ENCODE assay signal across 8 cellular contexts in the genomic region with DNA sequence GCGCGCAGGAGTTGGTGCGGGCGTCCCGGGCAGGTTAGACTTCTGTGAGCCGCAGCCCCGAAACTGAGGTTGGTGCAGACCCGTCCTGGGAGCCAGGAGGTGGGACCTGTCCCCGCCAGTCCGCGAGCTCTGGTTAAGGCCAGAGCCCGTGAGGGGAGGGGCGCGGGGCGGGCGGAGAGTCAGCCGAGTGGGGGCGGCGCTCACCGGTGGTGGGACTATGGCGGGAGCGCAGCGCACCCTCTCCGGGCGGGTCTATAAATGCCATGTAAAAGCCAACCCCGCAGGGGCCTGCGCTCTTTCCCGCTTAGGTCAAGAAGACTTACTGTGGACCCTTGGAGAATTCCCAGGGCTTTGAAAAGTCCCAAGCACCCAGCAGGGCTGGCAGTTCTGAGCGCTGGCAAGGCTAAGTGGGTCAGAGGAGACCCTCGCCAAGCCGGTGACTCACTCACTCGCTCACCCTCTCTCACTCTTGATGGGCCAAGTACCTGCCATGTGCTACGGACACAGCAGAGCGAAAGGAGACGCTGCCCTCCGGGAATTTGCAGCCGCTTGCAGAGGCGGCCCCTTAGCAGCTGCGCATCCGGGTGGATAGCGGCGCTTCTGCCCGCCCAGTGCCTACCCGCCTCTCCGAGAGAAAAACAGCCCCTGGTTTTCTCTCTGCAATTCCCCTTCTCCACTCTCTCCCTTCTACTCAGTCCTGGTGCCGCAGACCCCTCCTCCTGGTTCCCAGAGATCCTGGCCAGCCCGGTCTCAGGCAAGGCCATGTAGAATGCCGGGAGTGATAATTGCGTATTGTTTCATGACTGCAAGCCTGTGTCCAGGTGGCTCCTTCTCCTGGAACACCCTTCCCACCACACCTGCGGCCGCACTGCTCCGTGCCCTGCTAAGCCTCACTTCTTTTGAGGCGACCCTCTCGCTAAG. TPM values are rescaled to one million over a fixed set of nuclear protein-coding genes. Genes with fewer than 3 reads are reported as not detected.
A peak's percentile ranks its signal among the peaks of the same experiment; 100 is the strongest.
DNase-seq lines count a peak whose midpoint lies in the region; ATAC-seq and TF ChIP-seq lines count a peak whose summit lies in the region.

A gene (minus strand): TSS at position 110 of the 921 bp plus-strand sequence. CDS start 19,607 bp downstream, outside the sequence.

- no peaks in the 10 kb centered on the region for H3K36me3 ChIP-seq in Peyer's patch

- no peaks in the 10 kb centered on the region for H3K9me3 Mint-ChIP-seq in stimulated activated effector memory CD8-positive, alpha-beta T cell treated with anti-CD3 and anti-CD28 coated beads, Interleukin-12 subunit alpha, Interleukin-12 subunit beta, amount 100 ng/mL, for 72 hours

- H3K4me3 ChIP-seq in Peyer's patch, result peak within 1 kb of the TSS; percentile 2 to 48 (median 38)

- peaks cover 10% of the 10 kb centered on the region for H3K4me1 Mint-ChIP-seq in stimulated activated effector memory CD8-positive, alpha-beta T cell treated with anti-CD3 and anti-CD28 coated beads, Interleukin-12 subunit alpha, Interleukin-12 subunit beta, amount 100 ng/mL, for 72 hours

- TF ChIP-seq CTCF in Peyer's patch (IDR thresholded peaks at IDR 0.05), result no peak

- TF ChIP-seq POLR2A in Peyer's patch (IDR thresholded peaks at IDR 0.05), result no peak

- H3K4me1 ChIP-seq in Peyer's patch, result peaks cover 0 to 8% (median 0%) of the 10 kb centered on the region in 4 donors

- no peak within 1 kb of the TSS for H3K27ac Mint-ChIP-seq in stimulated activated effector memory CD8-positive, alpha-beta T cell treated with anti-CD3 and anti-CD28 coated beads, Interleukin-12 subunit alpha, Interleukin-12 subunit beta, amount 100 ng/mL, for 72 hours

- H3K27me3 ChIP-seq in Peyer's patch, result no peaks in the 10 kb centered on the region

- no peak for ATAC-seq in HG02610 (IDR thresholded peaks at IDR 0.05; ENCODE audit: unreplicated experiment)
- no peak for ATAC-seq in HG03025 (IDR thresholded peaks at IDR 0.05; ENCODE audit: low FRiP score, unreplicated experiment)
- no peak for ATAC-seq in stimulated activated effector memory CD8-positive, alpha-beta T cell treated with anti-CD3 and anti-CD28 coated beads, Interleukin-12 subunit alpha, Interleukin-12 subunit beta, amount 100 ng/mL, for 72 hours

- H3K9me3 ChIP-seq in Peyer's patch, result no peaks in the 10 kb centered on the region

- peak within 1 kb of the TSS in 2 of 4 donors; percentile 65 to 66 for H3K27ac ChIP-seq in Peyer's patch

- H3K4me3 Mint-ChIP-seq in stimulated activated effector memory CD8-positive, alpha-beta T cell treated with anti-CD3 and anti-CD28 coated beads, Interleukin-12 subunit alpha, Interleukin-12 subunit beta, amount 100 ng/mL, for 72 hours, result no peak within 1 kb of the TSS

- H3K36me3 Mint-ChIP-seq in stimulated activated effector memory CD8-positive, alpha-beta T cell treated with anti-CD3 and anti-CD28 coated beads, Interleukin-12 subunit alpha, Interleukin-12 subunit beta, amount 100 ng/mL, for 72 hours, result no peaks in the 10 kb centered on the region

- DNase-seq in ELR (ENCODE audit: low read depth), result peak; percentile 50
- peak; percentile 22 to 65 (median 60) for DNase-seq in Peyer's patch
- peak; percentile 39 for DNase-seq in glomerular visceral epithelial cell (ENCODE audit: extremely low spot score)
- peak in 51 of 56 donors; percentile 20 to 94 (median 74) for DNase-seq in nucleus accumbens (lab: John Stamatoyannopoulos, UW)
- DNase-seq in stimulated activated CD4-positive, alpha-beta T cell treated with anti-CD3 and anti-CD28 coated beads, Interleukin-4, amount 100 ng/mL, for 24 hours, result no peak
- no peak for DNase-seq in stimulated activated effector memory CD8-positive, alpha-beta T cell treated with anti-CD3 and anti-CD28 coated beads, Interleukin-12 subunit alpha, Interleukin-12 subunit beta, amount 100 ng/mL, for 72 hours (ENCODE audit: low spot score in 2 of 2)

RNA-seq across cellular contexts. Expression of the gene that starts here (rescaled TPM):
- total RNA-seq in Peyer's patch, result 10 to 100 TPM in 1 of 4 donors, 1 to 10 TPM in 3; 2.0 to 14.2 (median 4.6) TPM

Comparison
In these comparisons a context has a peak if more than half of its experiments do, and no peak if none do; other contexts are left out.
1. DNase-seq: peak in ELR (single experiment), Peyer's patch (3 of 3), glomerular visceral epithelial cell (single experiment) and nucleus accumbens (51 of 56); none in stimulated activated CD4-positive, alpha-beta T cell treated with anti-CD3 and anti-CD28 coated beads, Interleukin-4, amount 100 ng/mL, for 24 hours (single experiment) and stimulated activated effector memory CD8-positive, alpha-beta T cell treated with anti-CD3 and anti-CD28 coated beads, Interleukin-12 subunit alpha, Interleukin-12 subunit beta, amount 100 ng/mL, for 72 hours (0 of 2).